2 cellular contexts compared by ENCODE assay signal in the genomic region with DNA sequence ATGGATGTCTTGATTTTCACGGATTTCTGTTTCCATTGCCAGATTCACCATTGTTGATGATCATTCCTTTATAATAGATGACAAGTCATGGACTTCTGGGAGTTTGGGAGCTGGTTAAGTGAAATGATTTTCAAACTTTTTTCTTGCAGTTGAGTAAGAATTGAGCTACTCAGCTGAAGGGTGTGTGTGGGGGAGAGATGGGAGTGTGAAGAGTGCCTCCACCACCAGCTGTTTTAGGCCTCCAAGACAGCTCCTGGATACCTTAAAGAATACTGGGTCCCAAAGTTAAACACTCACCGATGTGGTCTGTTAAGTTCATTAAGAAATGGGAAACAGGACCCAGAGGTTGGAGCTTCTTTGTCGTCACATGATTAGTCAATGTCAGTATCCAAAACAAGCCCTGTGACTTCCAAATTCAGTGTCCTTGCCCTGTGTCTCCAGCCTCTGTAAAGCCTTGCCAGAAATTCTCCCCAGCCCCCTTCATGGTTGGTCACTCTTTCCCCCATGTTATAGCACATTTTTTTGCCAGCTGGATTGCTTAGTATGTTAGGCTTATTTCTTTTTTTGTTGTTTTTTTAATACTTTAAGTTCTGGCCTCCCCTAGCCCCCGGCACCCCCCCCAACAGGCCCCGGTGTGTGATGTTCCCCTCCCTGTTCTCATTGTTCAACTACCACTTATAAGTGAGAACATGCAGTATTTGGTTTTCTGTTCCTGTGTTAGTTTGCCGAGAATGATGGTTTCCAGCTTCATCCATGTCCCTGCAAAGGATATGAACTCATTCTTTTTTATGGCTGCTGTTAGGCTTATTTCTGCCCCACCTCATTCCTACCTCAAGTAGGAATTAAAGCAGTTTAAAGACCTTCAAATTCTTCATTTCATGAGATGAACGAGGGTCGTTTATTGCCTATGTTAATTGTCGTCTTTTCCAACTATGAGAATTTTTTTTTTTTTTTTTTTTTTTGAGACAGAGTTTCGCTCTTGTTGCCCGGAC.
TF ChIP-seq lines count a peak whose summit lies in the region.

No MANE protein-coding gene starts in this region.

TF ChIP-seq in GM23338, 12 proteins besides CTCF, POLR2A, EP300 and RAD21 (continues in another document):
- TF ChIP-seq, protein P1, sequence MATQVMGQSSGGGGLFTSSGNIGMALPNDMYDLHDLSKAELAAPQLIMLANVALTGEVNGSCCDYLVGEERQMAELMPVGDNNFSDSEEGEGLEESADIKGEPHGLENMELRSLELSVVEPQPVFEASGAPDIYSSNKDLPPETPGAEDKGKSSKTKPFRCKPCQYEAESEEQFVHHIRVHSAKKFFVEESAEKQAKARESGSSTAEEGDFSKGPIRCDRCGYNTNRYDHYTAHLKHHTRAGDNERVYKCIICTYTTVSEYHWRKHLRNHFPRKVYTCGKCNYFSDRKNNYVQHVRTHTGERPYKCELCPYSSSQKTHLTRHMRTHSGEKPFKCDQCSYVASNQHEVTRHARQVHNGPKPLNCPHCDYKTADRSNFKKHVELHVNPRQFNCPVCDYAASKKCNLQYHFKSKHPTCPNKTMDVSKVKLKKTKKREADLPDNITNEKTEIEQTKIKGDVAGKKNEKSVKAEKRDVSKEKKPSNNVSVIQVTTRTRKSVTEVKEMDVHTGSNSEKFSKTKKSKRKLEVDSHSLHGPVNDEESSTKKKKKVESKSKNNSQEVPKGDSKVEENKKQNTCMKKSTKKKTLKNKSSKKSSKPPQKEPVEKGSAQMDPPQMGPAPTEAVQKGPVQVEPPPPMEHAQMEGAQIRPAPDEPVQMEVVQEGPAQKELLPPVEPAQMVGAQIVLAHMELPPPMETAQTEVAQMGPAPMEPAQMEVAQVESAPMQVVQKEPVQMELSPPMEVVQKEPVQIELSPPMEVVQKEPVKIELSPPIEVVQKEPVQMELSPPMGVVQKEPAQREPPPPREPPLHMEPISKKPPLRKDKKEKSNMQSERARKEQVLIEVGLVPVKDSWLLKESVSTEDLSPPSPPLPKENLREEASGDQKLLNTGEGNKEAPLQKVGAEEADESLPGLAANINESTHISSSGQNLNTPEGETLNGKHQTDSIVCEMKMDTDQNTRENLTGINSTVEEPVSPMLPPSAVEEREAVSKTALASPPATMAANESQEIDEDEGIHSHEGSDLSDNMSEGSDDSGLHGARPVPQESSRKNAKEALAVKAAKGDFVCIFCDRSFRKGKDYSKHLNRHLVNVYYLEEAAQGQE (IDR thresholded peaks at IDR 0.05; ENCODE audit: unreplicated experiment) = no peak
- TF ChIP-seq JUNB (IDR thresholded peaks at IDR 0.05; ENCODE audit: unreplicated experiment) (no peak), NANOG (IDR thresholded peaks at IDR 0.05; ENCODE audit: borderline replicate concordance) (no peak), STAT1 (IDR thresholded peaks at IDR 0.05; ENCODE audit: unreplicated experiment) (no peak), POLR2AphosphoS5 (IDR thresholded peaks at IDR 0.05; ENCODE audit: low read depth) (no peak), CREB1 (CRISPR knock-in tag; IDR thresholded peaks at IDR 0.05; ENCODE audit: low read depth) (no peak), EZH2 (IDR thresholded peaks at IDR 0.05; ENCODE audit: low read depth, unreplicated experiment) (no peak), EZH2phosphoT487 (IDR thresholded peaks at IDR 0.05; ENCODE audit: unreplicated experiment) (no peak)
- TF ChIP-seq, protein P2, sequence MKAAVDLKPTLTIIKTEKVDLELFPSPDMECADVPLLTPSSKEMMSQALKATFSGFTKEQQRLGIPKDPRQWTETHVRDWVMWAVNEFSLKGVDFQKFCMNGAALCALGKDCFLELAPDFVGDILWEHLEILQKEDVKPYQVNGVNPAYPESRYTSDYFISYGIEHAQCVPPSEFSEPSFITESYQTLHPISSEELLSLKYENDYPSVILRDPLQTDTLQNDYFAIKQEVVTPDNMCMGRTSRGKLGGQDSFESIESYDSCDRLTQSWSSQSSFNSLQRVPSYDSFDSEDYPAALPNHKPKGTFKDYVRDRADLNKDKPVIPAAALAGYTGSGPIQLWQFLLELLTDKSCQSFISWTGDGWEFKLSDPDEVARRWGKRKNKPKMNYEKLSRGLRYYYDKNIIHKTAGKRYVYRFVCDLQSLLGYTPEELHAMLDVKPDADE (IDR thresholded peaks at IDR 0.05) = no peak

TF ChIP-seq in K562, 482 proteins besides CTCF, POLR2A, EP300 and RAD21:
- TF ChIP-seq NFE2 (IDR thresholded peaks at IDR 0.05; ENCODE audit: low read depth) = no peak
- TF ChIP-seq, protein P3, sequence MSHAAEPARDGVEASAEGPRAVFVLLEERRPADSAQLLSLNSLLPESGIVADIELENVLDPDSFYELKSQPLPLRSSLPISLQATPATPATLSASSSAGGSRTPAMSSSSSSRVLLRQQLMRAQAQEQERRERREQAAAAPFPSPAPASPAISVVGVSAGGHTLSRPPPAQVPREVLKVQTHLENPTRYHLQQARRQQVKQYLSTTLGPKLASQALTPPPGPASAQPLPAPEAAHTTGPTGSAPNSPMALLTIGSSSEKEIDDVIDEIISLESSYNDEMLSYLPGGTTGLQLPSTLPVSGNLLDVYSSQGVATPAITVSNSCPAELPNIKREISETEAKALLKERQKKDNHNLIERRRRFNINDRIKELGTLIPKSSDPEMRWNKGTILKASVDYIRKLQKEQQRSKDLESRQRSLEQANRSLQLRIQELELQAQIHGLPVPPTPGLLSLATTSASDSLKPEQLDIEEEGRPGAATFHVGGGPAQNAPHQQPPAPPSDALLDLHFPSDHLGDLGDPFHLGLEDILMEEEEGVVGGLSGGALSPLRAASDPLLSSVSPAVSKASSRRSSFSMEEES (CRISPR knock-in tag; IDR thresholded peaks at IDR 0.05) = 0 out of 2 replicates have a peak, but pooled peaks have one; percentile 6
